In genomic region chr14:46574236-46574970, GRCh38 we compare ENCODE assay signal across 15 cellular contexts.
DNase-seq lines count a peak whose midpoint lies in the region; ATAC-seq and TF ChIP-seq lines count a peak whose summit lies in the region.
"Had no signal": no experiment of that assay in that cellular context is flagged by ENCODE, and none has a peak within 500 bp of the region (broad histone marks: within the 10 kb centered on the region; RNA-seq: fewer than 3 reads in every experiment).

No MANE protein-coding gene starts in this region.

- H3K4me3 ChIP-seq in Loucy (ENCODE audit: low read length, poor library complexity, severe bottlenecking) (peak overlapping the region; percentile 16), RWPE2 (ENCODE audit: severe bottlenecking) (no peak overlapping the region), Peyer's patch (no peak overlapping the region)
- H3K4me3 ChIP-seq: GM12878 had no signal

- no peaks in the 10 kb centered on the region for H3K27me3 ChIP-seq in Loucy (ENCODE audit: insufficient read depth, low read length, poor library complexity, severe bottlenecking)
- peaks cover 3% of the 10 kb centered on the region for H3K27me3 ChIP-seq in RWPE2 (ENCODE audit: insufficient read depth, poor library complexity, severe bottlenecking)
- H3K27me3 ChIP-seq in Peyer's patch: peaks cover 0 to 5% of the 10 kb centered on the region in 2 donors

- H3K79me2 ChIP-seq in Loucy (ENCODE audit: insufficient read depth, low read length): no peaks in the 10 kb centered on the region

- H3K9ac ChIP-seq in Loucy (ENCODE audit: low read depth, low read length, poor library complexity, severe bottlenecking): no peak overlapping the region

- no peak for TF ChIP-seq POLR2A in Peyer's patch (IDR thresholded peaks at IDR 0.05)

- H3K27ac ChIP-seq in RWPE2 (ENCODE audit: poor library complexity, severe bottlenecking) (peak overlapping the region; percentile 59), epithelial cell of prostate (peak overlapping the region; percentile 26), Peyer's patch (no peak overlapping the region), caudate nucleus (ENCODE audit: low read depth, low read length) (no peak overlapping the region)

- peak overlapping the region; percentile 42 for H3K4me2 ChIP-seq in Loucy (ENCODE audit: low read depth, low read length, poor library complexity, severe bottlenecking)

- H3K36me3 ChIP-seq in Loucy (ENCODE audit: insufficient read depth, low read length) (no peaks in the 10 kb centered on the region), RWPE2 (ENCODE audit: low read depth) (no peaks in the 10 kb centered on the region; the same call in 1 of the 2 replicates), Peyer's patch (no peaks in the 10 kb centered on the region)

- TF ChIP-seq CTCF in Loucy (conservative IDR thresholded peaks at IDR 0.05; ENCODE audit: low read length): no peak
- no peak for TF ChIP-seq CTCF in RWPE2 (IDR thresholded peaks at IDR 0.05; ENCODE audit: poor library complexity, severe bottlenecking)
- no peak for TF ChIP-seq CTCF in Peyer's patch (IDR thresholded peaks at IDR 0.05)

- H3F3A ChIP-seq in Loucy (ENCODE audit: low read depth): no peaks in the 10 kb centered on the region

- DNase-seq in A172 (ENCODE audit: low spot score) (peak; percentile 39), RWPE2 (ENCODE audit: low spot score) (no peak), epithelial cell of prostate (ENCODE audit: low read depth, low spot score) (no peak), Peyer's patch (no peak), caudate nucleus (lab: John Stamatoyannopoulos, UW) (no peak)
- DNase-seq in stimulated activated naive CD4-positive, alpha-beta T cell (lab: John Stamatoyannopoulos, UW): no peak
- DNase-seq: ACHN; activated naive CD4-positive, alpha-beta T cell treated with Interleukin-2 at 50 U/mL for 16 hours; CD8-positive, alpha-beta memory T cell; effector CD8-positive, alpha-beta T cell; naive B cell; stimulated activated naive CD4-positive, alpha-beta T cell treated with Interleukin-2 at 50 U/mL for 16 hours had no signal

- H3K9me3 ChIP-seq in Loucy (ENCODE audit: insufficient read depth, low read depth, low read length) (no peaks in the 10 kb centered on the region), RWPE2 (ENCODE audit: severe bottlenecking) (no peaks in the 10 kb centered on the region), Peyer's patch (no peaks in the 10 kb centered on the region)

- H3K4me1 ChIP-seq in Loucy (ENCODE audit: insufficient read depth, low read length, poor library complexity, severe bottlenecking) (peaks cover 11% of the 10 kb centered on the region), RWPE2 (ENCODE audit: insufficient read depth, poor library complexity, severe bottlenecking) (peaks cover 37% of the 10 kb centered on the region), Peyer's patch (no peaks in the 10 kb centered on the region)

- H2AFZ ChIP-seq in Loucy (ENCODE audit: low read length): no peak overlapping the region

- ATAC-seq in RWPE2 (ENCODE audit: low read depth) (peak; percentile 91), GM19035 (IDR thresholded peaks at IDR 0.05; ENCODE audit: unreplicated experiment) (no peak)
- ATAC-seq: GM12878 had no signal

- no peaks in the 10 kb centered on the region for H4K20me1 ChIP-seq in Loucy (ENCODE audit: insufficient read depth, low read length, poor library complexity, severe bottlenecking)

- H3K9me2 ChIP-seq in Loucy (replicated peaks; ENCODE audit: low read depth, low read length): no peaks in the 10 kb centered on the region

Comparison
In these comparisons a context has a peak if more than half of its experiments do, and no peak if none do; other contexts are left out.
1. H3K27ac ChIP-seq: peak in RWPE2 (single experiment) and epithelial cell of prostate (single experiment); none in Peyer's patch (0 of 4) and caudate nucleus (single experiment).